ENCODE assay signal across 12 cellular contexts in genomic region chr9:128628471-128629048, GRCh38. TPM values are rescaled to one million over a fixed set of nuclear protein-coding genes. Genes with fewer than 3 reads are reported as not detected.
DNase-seq lines count a peak whose midpoint lies in the region; ATAC-seq and TF ChIP-seq lines count a peak whose summit lies in the region.
"Had no signal": no experiment of that assay in that cellular context is flagged by ENCODE, and none has a peak within 500 bp of the region (broad histone marks: within the 10 kb centered on the region; RNA-seq: fewer than 3 reads in every experiment).

No MANE protein-coding gene starts in this region.

- no peak overlapping the region for H3K4me3 Mint-ChIP-seq in activated CD8-positive, alpha-beta T cell treated with anti-CD3 and anti-CD28 coated beads, Interleukin-2, amount 10 ng/mL, durations not matched to agents 7 days and 5 days
- H3K4me3 Mint-ChIP-seq in activated CD8-positive, alpha-beta T cell treated with anti-CD3 and anti-CD28 coated beads for 36 hours, result no peak overlapping the region
- no peak overlapping the region for H3K4me3 Mint-ChIP-seq in activated CD8-positive, alpha-beta memory T cell treated with anti-CD3 and anti-CD28 coated beads, Interleukin-2, amount 10 ng/mL, durations not matched to agents 7 days and 5 days
- H3K4me3 Mint-ChIP-seq: activated naive CD8-positive, alpha-beta T cell treated with anti-CD3 and anti-CD28 coated beads, Interleukin-2, amount 50 U/mL, for 24 hours had no signal

- H3K4me1 ChIP-seq in mesodermal cell (ENCODE audit: control insufficient read depth, insufficient read depth, low read length, poor library complexity, severe bottlenecking), result no peaks in the 10 kb centered on the region
- no peaks in the 10 kb centered on the region for H3K4me1 ChIP-seq in aorta (ENCODE audit: control insufficient read depth in 1 of 2, insufficient read depth in 2 of 2, low read length in 2 of 2)

- H3K27ac ChIP-seq in mesodermal cell (ENCODE audit: low read depth, low read length, severe bottlenecking) (peak overlapping the region; percentile 23), aorta (ENCODE audit: low read depth in 1 of 2, low read length in 2 of 2) (peak overlapping the region in 1 of 2 donors; percentile 23)
- H3K27ac ChIP-seq: hepatocyte had no signal

- POLR2A ChIA-PET in activated CD8-positive, alpha-beta T cell treated with anti-CD3 and anti-CD28 coated beads, Interleukin-2, amount 10 ng/mL, durations not matched to agents 7 days and 5 days (lab: Charles Lee), result no interaction called here
- POLR2A ChIA-PET in activated CD8-positive, alpha-beta T cell treated with anti-CD3 and anti-CD28 coated beads for 36 hours (lab: Charles Lee), result no interaction called here

- no peak for DNase-seq in activated CD8-positive, alpha-beta T cell treated with anti-CD3 and anti-CD28 coated beads, Interleukin-2, amount 10 ng/mL, durations not matched to agents 7 days and 5 days
- DNase-seq in activated CD8-positive, alpha-beta T cell treated with anti-CD3 and anti-CD28 coated beads for 36 hours, result no peak
- peak; percentile 81 to 84 for DNase-seq in aorta
- DNase-seq in NCI-H524 (lab: John Stamatoyannopoulos, UW), result no peak
- no peak for DNase-seq in activated CD8-positive, alpha-beta memory T cell treated with anti-CD3 and anti-CD28 coated beads, Interleukin-2, amount 10 ng/mL, durations not matched to agents 7 days and 5 days
- no peak for DNase-seq in glomerular visceral epithelial cell (ENCODE audit: extremely low spot score)
- DNase-seq: activated CD4-positive, CD25-positive, alpha-beta regulatory T cell; activated naive CD8-positive, alpha-beta T cell treated with anti-CD3 and anti-CD28 coated beads, Interleukin-2, amount 50 U/mL, for 24 hours; NCI-H748 treated with DMSO at 0.1 percent for 48 hours had no signal

- H3K4me3 ChIP-seq in mesodermal cell (ENCODE audit: extremely low read depth, insufficient read depth, low read length, poor library complexity, severe bottlenecking) (no peak overlapping the region), aorta (ENCODE audit: low read length in 2 of 2) (no peak overlapping the region)
- H3K4me3 ChIP-seq: hepatocyte had no signal

- no peaks in the 10 kb centered on the region for H3K27me3 Mint-ChIP-seq in activated CD8-positive, alpha-beta T cell treated with anti-CD3 and anti-CD28 coated beads, Interleukin-2, amount 10 ng/mL, durations not matched to agents 7 days and 5 days (ENCODE audit: low read depth)
- H3K27me3 Mint-ChIP-seq in activated CD8-positive, alpha-beta T cell treated with anti-CD3 and anti-CD28 coated beads for 36 hours, result no peaks in the 10 kb centered on the region
- H3K27me3 Mint-ChIP-seq in activated CD8-positive, alpha-beta memory T cell treated with anti-CD3 and anti-CD28 coated beads, Interleukin-2, amount 10 ng/mL, durations not matched to agents 7 days and 5 days, result no peaks in the 10 kb centered on the region
- H3K27me3 Mint-ChIP-seq: activated naive CD8-positive, alpha-beta T cell treated with anti-CD3 and anti-CD28 coated beads, Interleukin-2, amount 50 U/mL, for 24 hours had no signal

- CTCF ChIA-PET in activated CD8-positive, alpha-beta T cell treated with anti-CD3 and anti-CD28 coated beads, Interleukin-2, amount 10 ng/mL, durations not matched to agents 7 days and 5 days (lab: Charles Lee), result no interaction called here
- CTCF ChIA-PET in activated CD8-positive, alpha-beta T cell treated with anti-CD3 and anti-CD28 coated beads for 36 hours (lab: Charles Lee), result no interaction called here
- CTCF ChIA-PET in activated CD8-positive, alpha-beta memory T cell treated with anti-CD3 and anti-CD28 coated beads, Interleukin-2, amount 10 ng/mL, durations not matched to agents 7 days and 5 days (lab: Charles Lee), result no interaction called here

- no peaks in the 10 kb centered on the region for H3K27me3 ChIP-seq in aorta (ENCODE audit: control insufficient read depth in 1 of 2, insufficient read depth in 2 of 2, low read length in 1 of 2)
- H3K27me3 ChIP-seq: hepatocyte had no signal

- WGBS in mesodermal cell (ENCODE audit: insufficient coverage in 2 of 2), 2 experiments, result 75 to 85% methylated on average over 15 to 17 of the region's 17 CpGs
- 23 to 27% methylated on average over 17 of the region's 17 CpGs for WGBS in aorta, 2 donors

- no peak for ATAC-seq in activated CD8-positive, alpha-beta T cell treated with anti-CD3 and anti-CD28 coated beads, Interleukin-2, amount 10 ng/mL, durations not matched to agents 7 days and 5 days
- ATAC-seq in activated CD8-positive, alpha-beta T cell treated with anti-CD3 and anti-CD28 coated beads for 36 hours, result no peak
- ATAC-seq in esophagus mucosa (peak; percentile 70), aorta (ENCODE audit: low FRiP score) (peak; percentile 82)
- no peak for ATAC-seq in activated CD8-positive, alpha-beta memory T cell treated with anti-CD3 and anti-CD28 coated beads, Interleukin-2, amount 10 ng/mL, durations not matched to agents 7 days and 5 days
- ATAC-seq: activated naive CD8-positive, alpha-beta T cell treated with anti-CD3 and anti-CD28 coated beads, Interleukin-2, amount 50 U/mL, for 24 hours had no signal

- no peaks in the 10 kb centered on the region for H3K4me1 Mint-ChIP-seq in activated CD8-positive, alpha-beta T cell treated with anti-CD3 and anti-CD28 coated beads, Interleukin-2, amount 10 ng/mL, durations not matched to agents 7 days and 5 days (ENCODE audit: low read depth)
- no peaks in the 10 kb centered on the region for H3K4me1 Mint-ChIP-seq in activated CD8-positive, alpha-beta T cell treated with anti-CD3 and anti-CD28 coated beads for 36 hours (ENCODE audit: low read depth)
- no peaks in the 10 kb centered on the region for H3K4me1 Mint-ChIP-seq in activated CD8-positive, alpha-beta memory T cell treated with anti-CD3 and anti-CD28 coated beads, Interleukin-2, amount 10 ng/mL, durations not matched to agents 7 days and 5 days
- H3K4me1 Mint-ChIP-seq: activated naive CD8-positive, alpha-beta T cell treated with anti-CD3 and anti-CD28 coated beads, Interleukin-2, amount 50 U/mL, for 24 hours had no signal

- peak overlapping the region; percentile 0 for H3K27ac Mint-ChIP-seq in activated CD8-positive, alpha-beta T cell treated with anti-CD3 and anti-CD28 coated beads, Interleukin-2, amount 10 ng/mL, durations not matched to agents 7 days and 5 days
- H3K27ac Mint-ChIP-seq in activated CD8-positive, alpha-beta T cell treated with anti-CD3 and anti-CD28 coated beads for 36 hours, result no peak overlapping the region
- H3K27ac Mint-ChIP-seq in activated CD8-positive, alpha-beta memory T cell treated with anti-CD3 and anti-CD28 coated beads, Interleukin-2, amount 10 ng/mL, durations not matched to agents 7 days and 5 days, result no peak overlapping the region
- H3K27ac Mint-ChIP-seq: activated naive CD8-positive, alpha-beta T cell treated with anti-CD3 and anti-CD28 coated beads, Interleukin-2, amount 50 U/mL, for 24 hours had no signal

- no peak for TF ChIP-seq CTCF in activated CD8-positive, alpha-beta T cell treated with anti-CD3 and anti-CD28 coated beads for 36 hours (IDR thresholded peaks at IDR 0.05)

- H3K9me3 ChIP-seq in mesodermal cell (ENCODE audit: control insufficient read depth, low read length) (no peaks in the 10 kb centered on the region), aorta (ENCODE audit: control insufficient read depth, low read length) (no peaks in the 10 kb centered on the region)

- peaks cover 92% of the 10 kb centered on the region for H3K36me3 ChIP-seq in mesodermal cell (ENCODE audit: control insufficient read depth, insufficient read depth, low read length)
- peaks cover 0 to 25% of the 10 kb centered on the region in 2 donors for H3K36me3 ChIP-seq in aorta (ENCODE audit: control insufficient read depth in 1 of 2, insufficient read depth in 2 of 2, low read length in 1 of 2)

- H3K36me3 Mint-ChIP-seq in activated CD8-positive, alpha-beta T cell treated with anti-CD3 and anti-CD28 coated beads, Interleukin-2, amount 10 ng/mL, durations not matched to agents 7 days and 5 days (ENCODE audit: low read depth), result peaks cover 54% of the 10 kb centered on the region
- H3K36me3 Mint-ChIP-seq in activated CD8-positive, alpha-beta T cell treated with anti-CD3 and anti-CD28 coated beads for 36 hours (ENCODE audit: low read depth), result peaks cover 32% of the 10 kb centered on the region
- H3K36me3 Mint-ChIP-seq in activated CD8-positive, alpha-beta memory T cell treated with anti-CD3 and anti-CD28 coated beads, Interleukin-2, amount 10 ng/mL, durations not matched to agents 7 days and 5 days, result peaks cover 40% of the 10 kb centered on the region

- intact Hi-C loops in activated CD8-positive, alpha-beta T cell treated with anti-CD3 and anti-CD28 coated beads for 36 hours (cut with micrococcal nuclease), result no loop called here
- intact Hi-C loops in aorta (cut with DNase I), result no loop called here

- no peaks in the 10 kb centered on the region for H3K9me3 Mint-ChIP-seq in activated CD8-positive, alpha-beta T cell treated with anti-CD3 and anti-CD28 coated beads, Interleukin-2, amount 10 ng/mL, durations not matched to agents 7 days and 5 days (ENCODE audit: insufficient read depth)
- no peaks in the 10 kb centered on the region for H3K9me3 Mint-ChIP-seq in activated CD8-positive, alpha-beta T cell treated with anti-CD3 and anti-CD28 coated beads for 36 hours
- H3K9me3 Mint-ChIP-seq in activated CD8-positive, alpha-beta memory T cell treated with anti-CD3 and anti-CD28 coated beads, Interleukin-2, amount 10 ng/mL, durations not matched to agents 7 days and 5 days (ENCODE audit: low read depth), result no peaks in the 10 kb centered on the region
- H3K9me3 Mint-ChIP-seq: activated naive CD8-positive, alpha-beta T cell treated with anti-CD3 and anti-CD28 coated beads, Interleukin-2, amount 50 U/mL, for 24 hours had no signal

RNA-seq across cellular contexts. Expression of gene DYNC2I2, which starts 28.1 kb away (rescaled TPM):
- 10 to 100 TPM; 68.9 to 76.3 TPM for total RNA-seq in activated CD8-positive, alpha-beta T cell treated with anti-CD3 and anti-CD28 coated beads, Interleukin-2, amount 10 ng/mL, durations not matched to agents 7 days and 5 days
- total RNA-seq in activated CD8-positive, alpha-beta T cell treated with anti-CD3 and anti-CD28 coated beads for 36 hours, result 10 to 100 TPM; 24.3 to 25.6 TPM
- total RNA-seq in esophagus mucosa (37.0 TPM), aorta (10 to 100 TPM in 1 of 2 donors, 1 to 10 TPM in 1; 9.0 to 15.3 TPM)
- 48.4 TPM for polyA plus RNA-seq in mesodermal cell (2013, experiment 1 of 2)
- polyA plus RNA-seq in mesodermal cell (2013, experiment 2 of 2), result 42.4 TPM
- polyA plus RNA-seq in aorta, result 10 to 100 TPM; 20.2 to 55.3 TPM
- total RNA-seq in activated CD8-positive, alpha-beta memory T cell treated with anti-CD3 and anti-CD28 coated beads, Interleukin-2, amount 10 ng/mL, durations not matched to agents 7 days and 5 days, result 10 to 100 TPM; 52.5 to 67.8 TPM

Comparison
In these comparisons a context has a peak if more than half of its experiments do, and no peak if none do; other contexts are left out.
1. ATAC-seq: peak in esophagus mucosa (single experiment) and aorta (single experiment); none in activated CD8-positive, alpha-beta T cell treated with anti-CD3 and anti-CD28 coated beads, Interleukin-2, amount 10 ng/mL, durations not matched to agents 7 days and 5 days (single experiment), activated CD8-positive, alpha-beta T cell treated with anti-CD3 and anti-CD28 coated beads for 36 hours (single experiment) and activated CD8-positive, alpha-beta memory T cell treated with anti-CD3 and anti-CD28 coated beads, Interleukin-2, amount 10 ng/mL, durations not matched to agents 7 days and 5 days (single experiment).
2. DNase-seq: peak in aorta (2 of 2); none in activated CD8-positive, alpha-beta T cell treated with anti-CD3 and anti-CD28 coated beads, Interleukin-2, amount 10 ng/mL, durations not matched to agents 7 days and 5 days (single experiment), activated CD8-positive, alpha-beta T cell treated with anti-CD3 and anti-CD28 coated beads for 36 hours (single experiment), NCI-H524 (0 of 2), activated CD8-positive, alpha-beta memory T cell treated with anti-CD3 and anti-CD28 coated beads, Interleukin-2, amount 10 ng/mL, durations not matched to agents 7 days and 5 days (single experiment) and glomerular visceral epithelial cell (single experiment).